Comparison of ENCODE assay signal across 1 cellular context in genomic region chr7:134763960-134764359, GRCh38.
TF ChIP-seq lines count a peak whose summit lies in the region.

No MANE protein-coding gene starts in this region.

TF ChIP-seq in IMR-90, 13 proteins besides CTCF, POLR2A, EP300 and RAD21 (continued from another document):
- TF ChIP-seq MAFK (IDR thresholded peaks at IDR 0.05; ENCODE audit: low read depth, low read length) (no peak), RCOR1 (IDR thresholded peaks at IDR 0.05; ENCODE audit: insufficient replicate concordance, low read length) (no peak), MXI1 (IDR thresholded peaks at IDR 0.05; ENCODE audit: borderline replicate concordance, low read depth, low read length) (no peak), CHD1 (IDR thresholded peaks at IDR 0.05; ENCODE audit: low read depth, low read length) (no peak)
